Comparison of ENCODE assay signal across 1 cellular context in genomic region chrX:18654873-18655836, GRCh38.
A peak's percentile ranks its signal among the peaks of the same experiment; 100 is the strongest.
TF ChIP-seq lines count a peak whose summit lies in the region.

No MANE protein-coding gene starts in this region.

TF ChIP-seq in K562, 482 proteins besides CTCF, POLR2A, EP300 and RAD21 (continued from another document):
- TF ChIP-seq ZBTB40 (IDR thresholded peaks at IDR 0.05) = peak; percentile 81
- no peak for TF ChIP-seq ZBTB40 (CRISPR knock-in tag; IDR thresholded peaks at IDR 0.05)
- no peak for TF ChIP-seq TEAD1 (CRISPR knock-in tag; IDR thresholded peaks at IDR 0.05)
